In the genomic region with DNA sequence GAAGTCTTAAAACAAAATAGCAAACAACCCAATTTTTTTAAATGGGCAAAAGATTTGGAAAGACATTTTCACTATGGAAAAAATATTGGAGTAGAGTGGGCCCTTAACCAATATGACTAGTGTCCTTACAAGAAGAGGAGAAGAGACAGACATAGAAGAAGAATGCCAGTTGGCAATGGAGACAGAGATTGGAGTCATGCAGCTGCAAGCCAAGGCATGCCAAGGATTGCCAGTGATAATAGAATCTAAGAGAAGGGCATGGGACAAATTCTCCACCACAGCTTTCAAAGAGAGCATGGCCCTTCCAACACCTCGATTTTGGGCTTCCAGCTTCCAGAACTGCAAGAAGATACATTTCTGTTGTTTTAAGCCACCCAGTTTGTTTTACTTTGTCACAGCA, we compare ENCODE assay signal across 25 cellular contexts.
"Had no signal": no experiment of that assay in that cellular context is flagged by ENCODE, and none has a peak within 500 bp of the region (broad histone marks: within the 10 kb centered on the region; RNA-seq: fewer than 3 reads in every experiment).

No MANE protein-coding gene starts in this region.

- H3K27ac Mint-ChIP-seq: naive B cell; nephron; stimulated activated memory B cell treated with anti-CD40 and anti-IgM and Interleukin-4, amounts not matched to agents 10 μg/mL and 1 μg/mL and 100 μg/mL, for 72 hours; stimulated activated naive CD8-positive, alpha-beta T cell treated with anti-CD3 and anti-CD28 coated beads, Interleukin-15, Interleukin-2, amounts not matched to agents 100 ng/mL and 50 ng/mL, for 24 hours had no signal

- H3K27me3 Mint-ChIP-seq: naive B cell; stimulated activated memory B cell treated with anti-CD40 and anti-IgM and Interleukin-4, amounts not matched to agents 10 μg/mL and 1 μg/mL and 100 μg/mL, for 72 hours had no signal

- H2AFZ ChIP-seq: parathyroid adenoma had no signal

- H3K9ac ChIP-seq: parathyroid adenoma had no signal

- H3K9me3 Mint-ChIP-seq: naive B cell; nephron; stimulated activated memory B cell treated with anti-CD40 and anti-IgM and Interleukin-4, amounts not matched to agents 10 μg/mL and 1 μg/mL and 100 μg/mL, for 72 hours; stimulated activated naive CD8-positive, alpha-beta T cell treated with anti-CD3 and anti-CD28 coated beads, Interleukin-15, Interleukin-2, amounts not matched to agents 100 ng/mL and 50 ng/mL, for 24 hours had no signal

- H3K9me3 ChIP-seq: esophagus squamous epithelium, heart left ventricle, mucosa of descending colon, psoas muscle, right lobe of liver, spleen, tibial artery, upper lobe of left lung, uterus had no signal

- H3K36me3 Mint-ChIP-seq: naive B cell; stimulated activated memory B cell treated with anti-CD40 and anti-IgM and Interleukin-4, amounts not matched to agents 10 μg/mL and 1 μg/mL and 100 μg/mL, for 72 hours had no signal

- H3K4me3 ChIP-seq: dorsolateral prefrontal cortex, esophagus squamous epithelium, heart left ventricle, mucosa of descending colon, psoas muscle, right lobe of liver, spleen, tibial artery, upper lobe of left lung, uterus had no signal

- H3K36me3 ChIP-seq: esophagus squamous epithelium, heart left ventricle, right lobe of liver, spleen, tibial artery, upper lobe of left lung, uterus had no signal

- H3K4me3 Mint-ChIP-seq: naive B cell; nephron; stimulated activated memory B cell treated with anti-CD40 and anti-IgM and Interleukin-4, amounts not matched to agents 10 μg/mL and 1 μg/mL and 100 μg/mL, for 72 hours; stimulated activated naive CD8-positive, alpha-beta T cell treated with anti-CD3 and anti-CD28 coated beads, Interleukin-15, Interleukin-2, amounts not matched to agents 100 ng/mL and 50 ng/mL, for 24 hours had no signal

- FAIRE-seq: endometrium, frontal cortex had no signal

- H3K27me3 ChIP-seq: dorsolateral prefrontal cortex, esophagus squamous epithelium, heart left ventricle, right lobe of liver, spleen, tibial artery, upper lobe of left lung, uterus had no signal

- DNase-seq: cortex of kidney; dorsolateral prefrontal cortex; effector memory CD4-positive, alpha-beta T cell; esophagus squamous epithelium; heart left ventricle; hippocampal formation; kidney glomerular epithelial cell; mucosa of descending colon; naive B cell; psoas muscle; retina; right lobe of liver; spleen; stimulated activated CD4-positive, alpha-beta T cell treated with anti-CD3 and anti-CD28 coated beads, Interleukin-15, amount 100 ng/mL, for 24 hours; stimulated activated CD4-positive, alpha-beta T cell treated with anti-CD3 and anti-CD28 coated beads, Interleukin-1b, Interleukin-23, amount 100 ng/mL, for 48 hours; stimulated activated CD4-positive, alpha-beta T cell treated with anti-CD3 and anti-CD28 coated beads, Interleukin-4, amount 100 ng/mL, for 24 hours; tibial artery; upper lobe of left lung; uterus had no signal

- H3K4me1 ChIP-seq: parathyroid adenoma, psoas muscle, right lobe of liver, upper lobe of left lung, uterus had no signal

- H3K27ac ChIP-seq: dorsolateral prefrontal cortex, esophagus squamous epithelium, heart left ventricle, parathyroid adenoma, psoas muscle, right lobe of liver, spleen, tibial artery, upper lobe of left lung, uterus had no signal

- H3K79me2 ChIP-seq: parathyroid adenoma had no signal

- H3K4me1 Mint-ChIP-seq: stimulated activated memory B cell treated with anti-CD40 and anti-IgM and Interleukin-4, amounts not matched to agents 10 μg/mL and 1 μg/mL and 100 μg/mL, for 72 hours had no signal
